9 cellular contexts compared by ENCODE assay signal in the genomic region with DNA sequence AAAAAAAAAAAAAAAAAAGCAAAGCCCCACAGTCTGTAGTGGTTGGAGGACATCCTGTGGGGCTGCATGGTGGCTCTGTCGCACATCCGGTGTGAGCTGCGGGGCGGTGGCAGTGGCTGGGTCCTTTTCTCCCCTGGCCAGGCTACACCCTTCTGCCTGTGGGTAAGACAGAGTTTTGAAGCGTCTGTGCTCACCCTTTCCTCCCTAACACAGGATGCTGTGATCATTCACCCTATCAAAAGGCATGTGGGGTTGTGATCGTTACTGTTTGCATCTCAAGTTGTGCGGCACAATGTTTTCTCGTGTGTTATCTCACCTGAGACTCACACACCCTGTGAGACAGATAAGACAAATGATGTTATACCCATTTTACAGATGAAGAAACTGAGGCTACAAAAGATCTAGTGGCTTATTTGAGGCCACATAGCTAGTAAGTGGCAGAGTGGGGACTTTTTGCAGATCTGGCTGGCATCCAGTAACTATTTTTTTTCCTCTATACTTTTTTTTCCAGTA. TPM values are rescaled to one million over a fixed set of nuclear protein-coding genes. Genes with fewer than 3 reads are reported as not detected.
DNase-seq lines count a peak whose midpoint lies in the region; ATAC-seq and TF ChIP-seq lines count a peak whose summit lies in the region.
"Had no signal": no experiment of that assay in that cellular context is flagged by ENCODE, and none has a peak within 500 bp of the region (broad histone marks: within the 10 kb centered on the region; RNA-seq: fewer than 3 reads in every experiment).

No MANE protein-coding gene starts in this region.

- no peaks in the 10 kb centered on the region for H3K27me3 Mint-ChIP-seq in type B pancreatic cell

- H3K27ac Mint-ChIP-seq in type B pancreatic cell = no peak overlapping the region
- H3K27ac Mint-ChIP-seq: dendritic cell treated with granulocyte-macrophage colony-stimulating factor and Interleukin-4, amounts not matched to agents 40 ng/mL and 50 ng/mL, for 4 days had no signal

- no peak for TF ChIP-seq CTCF in type B pancreatic cell (conservative IDR thresholded peaks at IDR 0.05)

- H3K36me3 Mint-ChIP-seq in type B pancreatic cell = no peaks in the 10 kb centered on the region

- H3K27ac ChIP-seq in substantia nigra (ENCODE audit: low read depth, low read length, poor library complexity, severe bottlenecking) = no peak overlapping the region

- peak; percentile 69 to 76 for DNase-seq in activated CD4-positive, alpha-beta T cell treated with anti-CD3 and anti-CD28 coated beads, Interleukin-2, amount 50 U/mL, for 48 hours
- DNase-seq in mucosa of gallbladder (ENCODE audit: low spot score) = peak; percentile 49
- DNase-seq in substantia nigra (lab: John Stamatoyannopoulos, UW) = no peak
- DNase-seq in type B pancreatic cell (ENCODE audit: extremely low spot score, unreplicated experiment) = no peak
- DNase-seq in NCI-H345 (lab: John Stamatoyannopoulos, UW) = no peak
- no peak for DNase-seq in MV-4-11 (lab: John Stamatoyannopoulos, UW)

- H3K4me1 Mint-ChIP-seq in type B pancreatic cell (ENCODE audit: unreplicated experiment) = peaks cover 29% of the 10 kb centered on the region

- no peaks in the 10 kb centered on the region for H3K9me3 Mint-ChIP-seq in type B pancreatic cell

- H3K4me3 Mint-ChIP-seq in type B pancreatic cell = no peak overlapping the region
- H3K4me3 Mint-ChIP-seq: dendritic cell treated with granulocyte-macrophage colony-stimulating factor and Interleukin-4, amounts not matched to agents 40 ng/mL and 50 ng/mL, for 4 days had no signal

- peak; percentile 84 for ATAC-seq in GM18909 (IDR thresholded peaks at IDR 0.05; ENCODE audit: poor library complexity, unreplicated experiment)
- ATAC-seq in HG03060 (IDR thresholded peaks at IDR 0.05; ENCODE audit: low read depth, unreplicated experiment) = peak; percentile 43

RNA-seq across cellular contexts. Expression of a gene that starts 17.5 kb away (rescaled TPM):
- 38.3 TPM for total RNA-seq in mucosa of gallbladder
- total RNA-seq in type B pancreatic cell (ENCODE audit: low replicate concordance) = 50.1 and 77.4 TPM in 2 replicates

Comparison
In these comparisons a context has a peak if more than half of its experiments do, and no peak if none do; other contexts are left out.
1. DNase-seq: peak in activated CD4-positive, alpha-beta T cell treated with anti-CD3 and anti-CD28 coated beads, Interleukin-2, amount 50 U/mL, for 48 hours (2 of 2) and mucosa of gallbladder (single experiment); none in substantia nigra (0 of 49), type B pancreatic cell (single experiment), NCI-H345 (single experiment) and MV-4-11 (single experiment).